Comparison of ENCODE assay signal across 10 cellular contexts in genomic region chr5:141695627-141696180, GRCh38. TPM values are rescaled to one million over a fixed set of nuclear protein-coding genes. Genes with fewer than 3 reads are reported as not detected.
A peak's percentile ranks its signal among the peaks of the same experiment; 100 is the strongest.
DNase-seq lines count a peak whose midpoint lies in the region; ATAC-seq and TF ChIP-seq lines count a peak whose summit lies in the region.
"Had no signal": no experiment of that assay in that cellular context is flagged by ENCODE, and none has a peak within 500 bp of the region (broad histone marks: within the 10 kb centered on the region; RNA-seq: fewer than 3 reads in every experiment).

No MANE protein-coding gene starts in this region.

- ATAC-seq in GM18867 (IDR thresholded peaks at IDR 0.05; ENCODE audit: unreplicated experiment) = no peak

- H3K4me3 Mint-ChIP-seq in activated CD4-positive, alpha-beta T cell treated with anti-CD3 and anti-CD28 coated beads, Interleukin-2, amount 10 ng/mL, durations not matched to agents 24 days and 14 days = no peak overlapping the region

- H3K4me2 ChIP-seq in osteoblast (ENCODE audit: insufficient read depth, low read length) (no peak overlapping the region), mesendoderm (ENCODE audit: low read length) (no peak overlapping the region)

- intact Hi-C loops in activated CD4-positive, alpha-beta T cell treated with anti-CD3 and anti-CD28 coated beads, Interleukin-2, amount 10 ng/mL, durations not matched to agents 24 days and 14 days (cut with micrococcal nuclease) = no loop called here

- H3K27me3 ChIP-seq in osteoblast (ENCODE audit: insufficient read depth, low read length) = peaks cover 35% of the 10 kb centered on the region
- H3K27me3 ChIP-seq in mesendoderm (ENCODE audit: insufficient read depth, low read length, poor library complexity) = no peaks in the 10 kb centered on the region

- no peak overlapping the region for H2BK120ac ChIP-seq in mesendoderm (ENCODE audit: low read depth, low read length)

- H3K23ac ChIP-seq in mesendoderm (ENCODE audit: low read length) = no peak overlapping the region

- H2BK5ac ChIP-seq in mesendoderm (ENCODE audit: low read length) = no peak overlapping the region

- H4K20me1 ChIP-seq in osteoblast (ENCODE audit: insufficient read depth, low read length) = no peaks in the 10 kb centered on the region

- H3K4me1 ChIP-seq in osteoblast (ENCODE audit: insufficient read depth, low read length) (peaks cover 21% of the 10 kb centered on the region), mesendoderm (ENCODE audit: control insufficient read depth, low read depth, low read length) (peaks cover 1% of the 10 kb centered on the region)

- H3K79me2 ChIP-seq in osteoblast (ENCODE audit: insufficient read depth, low read length) = no peaks in the 10 kb centered on the region
- H3K79me2 ChIP-seq in mesendoderm (ENCODE audit: control insufficient read depth, insufficient read depth, low read length) = no peaks in the 10 kb centered on the region

- H3K36me3 ChIP-seq in osteoblast (ENCODE audit: insufficient read depth, low read length) = no peaks in the 10 kb centered on the region
- no peaks in the 10 kb centered on the region for H3K36me3 ChIP-seq in mesendoderm (ENCODE audit: control insufficient read depth, insufficient read depth, low read length)

- H3K79me1 ChIP-seq in mesendoderm (ENCODE audit: low read length) = no peaks in the 10 kb centered on the region

- peaks cover 35% of the 10 kb centered on the region for H3K27me3 Mint-ChIP-seq in activated CD4-positive, alpha-beta T cell treated with anti-CD3 and anti-CD28 coated beads, Interleukin-2, amount 10 ng/mL, durations not matched to agents 24 days and 14 days

- no peak overlapping the region for H3K4ac ChIP-seq in mesendoderm (ENCODE audit: low read depth, low read length)

- DNase-seq in EH (ENCODE audit: low read depth) = peak; percentile 54
- DNase-seq in NCI-H446 treated with DMSO at 0.1 percent for 48 hours (lab: John Stamatoyannopoulos, UW) = peak; percentile 41
- peak; percentile 68 for DNase-seq in osteoblast (ENCODE audit: insufficient read length, low spot score, missing footprints)
- no peak for DNase-seq in activated CD4-positive, alpha-beta T cell treated with anti-CD3 and anti-CD28 coated beads, Interleukin-2, amount 10 ng/mL, durations not matched to agents 24 days and 14 days
- no peak for DNase-seq in NCI-H345 treated with DMSO at 0.1 percent for 48 hours (lab: John Stamatoyannopoulos, UW; ENCODE audit: unreplicated experiment)
- no peak for DNase-seq in mesendoderm
- DNase-seq: activated T-cell treated with anti-CD3 and anti-CD28 coated beads, Interleukin-2, amount 50 U/mL, for 48 hours; trophoblast cell had no signal

- no CpG with 5 or more reads among the region's 10 CpGs for WGBS in mesendoderm (ENCODE audit: extremely low coverage, insufficient coverage, low lambda C conversion rate)

- no peaks in the 10 kb centered on the region for H3K36me3 Mint-ChIP-seq in activated CD4-positive, alpha-beta T cell treated with anti-CD3 and anti-CD28 coated beads, Interleukin-2, amount 10 ng/mL, durations not matched to agents 24 days and 14 days (ENCODE audit: low read depth)

- H3K9me3 ChIP-seq in osteoblast (ENCODE audit: low read depth, low read length) = no peaks in the 10 kb centered on the region

- H3K4me1 Mint-ChIP-seq in activated CD4-positive, alpha-beta T cell treated with anti-CD3 and anti-CD28 coated beads, Interleukin-2, amount 10 ng/mL, durations not matched to agents 24 days and 14 days = peaks cover 29% of the 10 kb centered on the region

- H3K27ac ChIP-seq in cingulate gyrus (ENCODE audit: low read depth, low read length) (peak overlapping the region; percentile 23), osteoblast (ENCODE audit: low read depth, low read length) (no peak overlapping the region), mesendoderm (ENCODE audit: low read depth, low read length) (no peak overlapping the region)

- no peaks in the 10 kb centered on the region for H3K9me3 Mint-ChIP-seq in activated CD4-positive, alpha-beta T cell treated with anti-CD3 and anti-CD28 coated beads, Interleukin-2, amount 10 ng/mL, durations not matched to agents 24 days and 14 days

- H4K8ac ChIP-seq in mesendoderm (ENCODE audit: low read depth, low read length) = no peak overlapping the region

- H3K9ac ChIP-seq in mesendoderm (ENCODE audit: low read length) = no peak overlapping the region

- no peak overlapping the region for H2BK15ac ChIP-seq in mesendoderm (replicated peaks; ENCODE audit: low read depth)

- no peak overlapping the region for H4K5ac ChIP-seq in mesendoderm (ENCODE audit: low read length)

- no peak overlapping the region for H3K56ac ChIP-seq in mesendoderm (ENCODE audit: low read length)

- H3K4me3 ChIP-seq in osteoblast (ENCODE audit: insufficient read depth, low read length) (no peak overlapping the region), mesendoderm (ENCODE audit: low read length) (no peak overlapping the region)

- TF ChIP-seq CTCF in osteoblast (IDR thresholded peaks at IDR 0.05; ENCODE audit: extremely low read depth, low read depth, low read length) = no peak

- no peak overlapping the region for H3K18ac ChIP-seq in mesendoderm (ENCODE audit: low read length)

- H2AFZ ChIP-seq in osteoblast (ENCODE audit: low read length) = no peak overlapping the region

- H2AK5ac ChIP-seq in mesendoderm (ENCODE audit: low read length) = no peak overlapping the region

- H3K27ac Mint-ChIP-seq in activated CD4-positive, alpha-beta T cell treated with anti-CD3 and anti-CD28 coated beads, Interleukin-2, amount 10 ng/mL, durations not matched to agents 24 days and 14 days = no peak overlapping the region

RNA-seq across cellular contexts. Expression of gene ARAP3, which starts 13.7 kb away (rescaled TPM):
- total RNA-seq in osteoblast = 2.1 and 2.2 TPM in 2 replicates
- total RNA-seq in activated CD4-positive, alpha-beta T cell treated with anti-CD3 and anti-CD28 coated beads, Interleukin-2, amount 10 ng/mL, durations not matched to agents 24 days and 14 days = 9.2 and 10.9 TPM in 2 replicates
- polyA plus RNA-seq in mesendoderm (2013, experiment 1 of 2) = 8.7 TPM
- polyA plus RNA-seq in mesendoderm (2013, experiment 2 of 2) = 8.7 TPM

RNA-seq across cellular contexts. Expression of gene FCHSD1, which starts 44.5 kb away (rescaled TPM):
- total RNA-seq in osteoblast = 21.8 and 22.4 TPM in 2 replicates
- total RNA-seq in activated CD4-positive, alpha-beta T cell treated with anti-CD3 and anti-CD28 coated beads, Interleukin-2, amount 10 ng/mL, durations not matched to agents 24 days and 14 days = 33.1 and 34.5 TPM in 2 replicates
- 7.9 TPM for polyA plus RNA-seq in mesendoderm (2013, experiment 1 of 2)
- polyA plus RNA-seq in mesendoderm (2013, experiment 2 of 2) = 8.7 TPM

RNA-seq across cellular contexts. Expression of gene RELL2, which starts 58.9 kb away (rescaled TPM):
- total RNA-seq in osteoblast = 4.4 and 5.1 TPM in 2 replicates
- total RNA-seq in activated CD4-positive, alpha-beta T cell treated with anti-CD3 and anti-CD28 coated beads, Interleukin-2, amount 10 ng/mL, durations not matched to agents 24 days and 14 days = 24.1 TPM in 2 replicates
- 4.3 TPM for polyA plus RNA-seq in mesendoderm (2013, experiment 1 of 2)
- polyA plus RNA-seq in mesendoderm (2013, experiment 2 of 2) = 4.2 TPM

RNA-seq across cellular contexts. Expression of gene HDAC3, which starts 59.1 kb away (rescaled TPM):
- total RNA-seq in osteoblast = 47.8 and 50.4 TPM in 2 replicates
- total RNA-seq in activated CD4-positive, alpha-beta T cell treated with anti-CD3 and anti-CD28 coated beads, Interleukin-2, amount 10 ng/mL, durations not matched to agents 24 days and 14 days = 88.1 and 92.3 TPM in 2 replicates
- 65.6 TPM for polyA plus RNA-seq in mesendoderm (2013, experiment 1 of 2)
- 64.3 TPM for polyA plus RNA-seq in mesendoderm (2013, experiment 2 of 2)

Comparison
In these comparisons a context has a peak if more than half of its experiments do, and no peak if none do; other contexts are left out.
1. DNase-seq: peak in EH (single experiment), NCI-H446 treated with DMSO at 0.1 percent for 48 hours (single experiment) and osteoblast (single experiment); none in activated CD4-positive, alpha-beta T cell treated with anti-CD3 and anti-CD28 coated beads, Interleukin-2, amount 10 ng/mL, durations not matched to agents 24 days and 14 days (single experiment), NCI-H345 treated with DMSO at 0.1 percent for 48 hours (single experiment) and mesendoderm (single experiment).